1 cellular context compared by ENCODE assay signal in the genomic region with DNA sequence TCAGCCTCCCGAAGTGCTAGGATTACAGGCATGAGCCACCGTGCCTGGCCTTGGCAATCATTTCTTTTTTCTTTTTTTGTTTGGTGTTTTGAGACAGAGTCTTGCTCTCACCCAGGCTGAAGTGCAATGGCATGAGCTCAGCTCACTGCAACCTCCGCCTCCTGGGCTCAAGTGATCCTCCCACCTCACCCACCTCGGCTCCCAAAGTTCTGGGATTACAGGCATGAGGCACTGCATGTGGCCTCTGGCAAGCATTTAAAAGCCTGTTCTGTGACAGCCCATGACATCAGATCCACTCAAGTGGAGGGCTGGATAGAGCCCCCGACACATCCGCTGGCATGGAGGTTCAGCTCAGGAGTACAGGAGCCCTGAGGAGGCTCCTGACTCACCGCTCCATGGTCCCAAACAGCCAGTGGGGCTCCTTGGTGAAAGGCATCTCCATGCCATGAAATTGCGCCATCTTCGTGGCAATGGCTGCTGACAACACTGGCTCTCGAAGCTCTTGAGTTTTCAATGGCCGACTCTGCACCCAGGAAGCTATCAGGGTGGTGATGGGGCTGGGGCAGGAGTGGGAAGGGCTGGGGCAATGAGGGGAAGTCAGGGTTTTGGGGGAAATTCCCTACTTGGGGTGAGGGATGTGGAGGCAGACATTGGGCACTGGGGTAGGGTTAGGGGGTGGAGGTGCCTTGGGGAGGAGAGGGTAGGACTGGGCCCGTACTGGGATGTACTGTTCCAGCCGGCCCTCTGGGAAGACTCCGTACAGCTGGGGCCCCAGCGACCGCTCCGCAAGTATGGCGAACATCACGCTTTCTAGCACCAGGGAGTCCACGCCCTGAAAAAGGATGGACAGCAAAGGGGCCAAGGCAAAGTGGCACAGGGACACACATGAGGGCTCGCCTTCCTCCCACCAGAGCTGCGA.
TF ChIP-seq lines count a peak whose summit lies in the region.

No MANE protein-coding gene starts in this region.

TF ChIP-seq in HEK293, 187 proteins besides CTCF, POLR2A, EP300 and RAD21 (continued from another document):
- TF ChIP-seq YY2 (tag by site-specific recombination; IDR thresholded peaks at IDR 0.05) (peak; percentile 58; the same call in 1 of the 2 replicates), ZFHX2 (tag by site-specific recombination; conservative IDR thresholded peaks at IDR 0.05) (peak; percentile 75), ZNF660 (tag by site-specific recombination; IDR thresholded peaks at IDR 0.05) (peak; percentile 58; the same call in 1 of the 2 replicates), GLIS1 (tag by site-specific recombination; IDR thresholded peaks at IDR 0.05) (0 out of 2 replicates have a peak, but pooled peaks have one; percentile 23), EGR2 (tag by site-specific recombination; IDR thresholded peaks at IDR 0.05; ENCODE audit: low read depth) (peak; percentile 66), ZNF624 (tag by site-specific recombination; IDR thresholded peaks at IDR 0.05) (no peak)
- TF ChIP-seq, protein P1, sequence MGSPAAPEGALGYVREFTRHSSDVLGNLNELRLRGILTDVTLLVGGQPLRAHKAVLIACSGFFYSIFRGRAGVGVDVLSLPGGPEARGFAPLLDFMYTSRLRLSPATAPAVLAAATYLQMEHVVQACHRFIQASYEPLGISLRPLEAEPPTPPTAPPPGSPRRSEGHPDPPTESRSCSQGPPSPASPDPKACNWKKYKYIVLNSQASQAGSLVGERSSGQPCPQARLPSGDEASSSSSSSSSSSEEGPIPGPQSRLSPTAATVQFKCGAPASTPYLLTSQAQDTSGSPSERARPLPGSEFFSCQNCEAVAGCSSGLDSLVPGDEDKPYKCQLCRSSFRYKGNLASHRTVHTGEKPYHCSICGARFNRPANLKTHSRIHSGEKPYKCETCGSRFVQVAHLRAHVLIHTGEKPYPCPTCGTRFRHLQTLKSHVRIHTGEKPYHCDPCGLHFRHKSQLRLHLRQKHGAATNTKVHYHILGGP (tag by site-specific recombination; IDR thresholded peaks at IDR 0.05), result no peak
